1 cellular context compared by ENCODE assay signal in the genomic region with DNA sequence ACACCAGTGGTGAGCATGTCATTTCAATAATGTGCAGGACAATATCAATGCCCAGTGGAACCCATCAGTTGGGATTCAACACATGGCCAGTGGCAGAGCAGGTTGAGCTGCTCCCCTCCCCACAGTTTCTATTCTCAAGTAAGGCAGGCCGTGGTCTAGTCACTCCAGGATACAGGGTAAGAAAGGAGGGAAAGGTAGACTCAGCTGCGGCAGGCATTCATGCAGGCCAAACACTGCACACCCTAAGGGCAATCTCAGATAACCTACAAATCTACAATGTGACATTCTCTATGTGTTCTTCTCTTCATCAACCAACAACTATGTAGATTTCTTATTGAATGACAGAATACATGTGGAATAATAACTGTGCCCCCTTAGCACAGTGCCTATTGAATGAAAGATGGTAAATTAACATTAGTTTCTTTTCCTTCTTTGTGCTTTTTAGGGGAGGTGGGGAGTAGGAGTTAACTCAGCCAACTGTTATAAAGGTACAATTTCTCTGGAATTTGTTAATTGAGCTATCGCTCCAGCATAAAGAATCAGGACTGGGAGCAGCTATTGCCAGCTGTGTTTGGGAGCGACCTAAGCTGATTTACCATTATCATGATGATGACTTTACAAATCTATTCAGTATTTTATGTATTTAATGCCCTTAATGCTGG.
TF ChIP-seq lines count a peak whose summit lies in the region.

No MANE protein-coding gene starts in this region.

TF ChIP-seq in GM23338, 12 proteins besides CTCF, POLR2A, EP300 and RAD21 (continued from another document):
- TF ChIP-seq, protein P1, sequence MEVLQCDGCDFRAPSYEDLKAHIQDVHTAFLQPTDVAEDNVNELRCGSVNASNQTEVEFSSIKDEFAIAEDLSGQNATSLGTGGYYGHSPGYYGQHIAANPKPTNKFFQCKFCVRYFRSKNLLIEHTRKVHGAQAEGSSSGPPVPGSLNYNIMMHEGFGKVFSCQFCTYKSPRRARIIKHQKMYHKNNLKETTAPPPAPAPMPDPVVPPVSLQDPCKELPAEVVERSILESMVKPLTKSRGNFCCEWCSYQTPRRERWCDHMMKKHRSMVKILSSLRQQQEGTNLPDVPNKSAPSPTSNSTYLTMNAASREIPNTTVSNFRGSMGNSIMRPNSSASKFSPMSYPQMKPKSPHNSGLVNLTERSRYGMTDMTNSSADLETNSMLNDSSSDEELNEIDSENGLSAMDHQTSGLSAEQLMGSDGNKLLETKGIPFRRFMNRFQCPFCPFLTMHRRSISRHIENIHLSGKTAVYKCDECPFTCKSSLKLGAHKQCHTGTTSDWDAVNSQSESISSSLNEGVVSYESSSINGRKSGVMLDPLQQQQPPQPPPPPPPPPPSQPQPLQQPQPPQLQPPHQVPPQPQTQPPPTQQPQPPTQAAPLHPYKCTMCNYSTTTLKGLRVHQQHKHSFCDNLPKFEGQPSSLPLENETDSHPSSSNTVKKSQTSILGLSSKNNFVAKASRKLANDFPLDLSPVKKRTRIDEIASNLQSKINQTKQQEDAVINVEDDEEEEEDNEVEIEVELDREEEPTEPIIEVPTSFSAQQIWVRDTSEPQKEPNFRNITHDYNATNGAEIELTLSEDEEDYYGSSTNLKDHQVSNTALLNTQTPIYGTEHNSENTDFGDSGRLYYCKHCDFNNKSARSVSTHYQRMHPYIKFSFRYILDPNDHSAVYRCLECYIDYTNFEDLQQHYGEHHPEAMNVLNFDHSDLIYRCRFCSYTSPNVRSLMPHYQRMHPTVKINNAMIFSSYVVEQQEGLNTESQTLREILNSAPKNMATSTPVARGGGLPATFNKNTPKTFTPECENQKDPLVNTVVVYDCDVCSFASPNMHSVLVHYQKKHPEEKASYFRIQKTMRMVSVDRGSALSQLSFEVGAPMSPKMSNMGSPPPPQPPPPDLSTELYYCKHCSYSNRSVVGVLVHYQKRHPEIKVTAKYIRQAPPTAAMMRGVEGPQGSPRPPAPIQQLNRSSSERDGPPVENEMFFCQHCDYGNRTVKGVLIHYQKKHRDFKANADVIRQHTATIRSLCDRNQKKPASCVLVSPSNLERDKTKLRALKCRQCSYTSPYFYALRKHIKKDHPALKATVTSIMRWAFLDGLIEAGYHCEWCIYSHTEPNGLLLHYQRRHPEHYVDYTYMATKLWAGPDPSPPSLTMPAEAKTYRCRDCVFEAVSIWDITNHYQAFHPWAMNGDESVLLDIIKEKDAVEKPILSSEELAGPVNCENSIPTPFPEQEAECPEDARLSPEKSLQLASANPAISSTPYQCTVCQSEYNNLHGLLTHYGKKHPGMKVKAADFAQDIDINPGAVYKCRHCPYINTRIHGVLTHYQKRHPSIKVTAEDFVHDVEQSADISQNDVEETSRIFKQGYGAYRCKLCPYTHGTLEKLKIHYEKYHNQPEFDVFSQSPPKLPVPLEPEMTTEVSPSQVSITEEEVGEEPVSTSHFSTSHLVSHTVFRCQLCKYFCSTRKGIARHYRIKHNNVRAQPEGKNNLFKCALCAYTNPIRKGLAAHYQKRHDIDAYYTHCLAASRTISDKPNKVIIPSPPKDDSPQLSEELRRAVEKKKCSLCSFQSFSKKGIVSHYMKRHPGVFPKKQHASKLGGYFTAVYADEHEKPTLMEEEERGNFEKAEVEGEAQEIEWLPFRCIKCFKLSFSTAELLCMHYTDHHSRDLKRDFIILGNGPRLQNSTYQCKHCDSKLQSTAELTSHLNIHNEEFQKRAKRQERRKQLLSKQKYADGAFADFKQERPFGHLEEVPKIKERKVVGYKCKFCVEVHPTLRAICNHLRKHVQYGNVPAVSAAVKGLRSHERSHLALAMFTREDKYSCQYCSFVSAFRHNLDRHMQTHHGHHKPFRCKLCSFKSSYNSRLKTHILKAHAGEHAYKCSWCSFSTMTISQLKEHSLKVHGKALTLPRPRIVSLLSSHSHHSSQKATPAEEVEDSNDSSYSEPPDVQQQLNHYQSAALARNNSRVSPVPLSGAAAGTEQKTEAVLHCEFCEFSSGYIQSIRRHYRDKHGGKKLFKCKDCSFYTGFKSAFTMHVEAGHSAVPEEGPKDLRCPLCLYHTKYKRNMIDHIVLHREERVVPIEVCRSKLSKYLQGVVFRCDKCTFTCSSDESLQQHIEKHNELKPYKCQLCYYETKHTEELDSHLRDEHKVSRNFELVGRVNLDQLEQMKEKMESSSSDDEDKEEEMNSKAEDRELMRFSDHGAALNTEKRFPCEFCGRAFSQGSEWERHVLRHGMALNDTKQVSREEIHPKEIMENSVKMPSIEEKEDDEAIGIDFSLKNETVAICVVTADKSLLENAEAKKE (CRISPR knock-in tag; IDR thresholded peaks at IDR 0.05) = no peak
- TF ChIP-seq, protein P2, sequence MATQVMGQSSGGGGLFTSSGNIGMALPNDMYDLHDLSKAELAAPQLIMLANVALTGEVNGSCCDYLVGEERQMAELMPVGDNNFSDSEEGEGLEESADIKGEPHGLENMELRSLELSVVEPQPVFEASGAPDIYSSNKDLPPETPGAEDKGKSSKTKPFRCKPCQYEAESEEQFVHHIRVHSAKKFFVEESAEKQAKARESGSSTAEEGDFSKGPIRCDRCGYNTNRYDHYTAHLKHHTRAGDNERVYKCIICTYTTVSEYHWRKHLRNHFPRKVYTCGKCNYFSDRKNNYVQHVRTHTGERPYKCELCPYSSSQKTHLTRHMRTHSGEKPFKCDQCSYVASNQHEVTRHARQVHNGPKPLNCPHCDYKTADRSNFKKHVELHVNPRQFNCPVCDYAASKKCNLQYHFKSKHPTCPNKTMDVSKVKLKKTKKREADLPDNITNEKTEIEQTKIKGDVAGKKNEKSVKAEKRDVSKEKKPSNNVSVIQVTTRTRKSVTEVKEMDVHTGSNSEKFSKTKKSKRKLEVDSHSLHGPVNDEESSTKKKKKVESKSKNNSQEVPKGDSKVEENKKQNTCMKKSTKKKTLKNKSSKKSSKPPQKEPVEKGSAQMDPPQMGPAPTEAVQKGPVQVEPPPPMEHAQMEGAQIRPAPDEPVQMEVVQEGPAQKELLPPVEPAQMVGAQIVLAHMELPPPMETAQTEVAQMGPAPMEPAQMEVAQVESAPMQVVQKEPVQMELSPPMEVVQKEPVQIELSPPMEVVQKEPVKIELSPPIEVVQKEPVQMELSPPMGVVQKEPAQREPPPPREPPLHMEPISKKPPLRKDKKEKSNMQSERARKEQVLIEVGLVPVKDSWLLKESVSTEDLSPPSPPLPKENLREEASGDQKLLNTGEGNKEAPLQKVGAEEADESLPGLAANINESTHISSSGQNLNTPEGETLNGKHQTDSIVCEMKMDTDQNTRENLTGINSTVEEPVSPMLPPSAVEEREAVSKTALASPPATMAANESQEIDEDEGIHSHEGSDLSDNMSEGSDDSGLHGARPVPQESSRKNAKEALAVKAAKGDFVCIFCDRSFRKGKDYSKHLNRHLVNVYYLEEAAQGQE (IDR thresholded peaks at IDR 0.05; ENCODE audit: unreplicated experiment) = no peak
- TF ChIP-seq EZH2 (IDR thresholded peaks at IDR 0.05; ENCODE audit: low read depth, unreplicated experiment) (no peak), ZNF114 (CRISPR knock-in tag; IDR thresholded peaks at IDR 0.05) (no peak), NANOG (IDR thresholded peaks at IDR 0.05; ENCODE audit: borderline replicate concordance) (no peak), JUNB (IDR thresholded peaks at IDR 0.05; ENCODE audit: unreplicated experiment) (no peak), STAT1 (IDR thresholded peaks at IDR 0.05; ENCODE audit: unreplicated experiment) (no peak), ZNF331 (CRISPR knock-in tag; IDR thresholded peaks at IDR 0.05; ENCODE audit: low read depth) (no peak)
